Comparison of ENCODE assay signal across 31 cellular contexts in genomic region chr15:91290553-91290952, GRCh38.
"Had no signal": no experiment of that assay in that cellular context is flagged by ENCODE, and none has a peak within 500 bp of the region (broad histone marks: within the 10 kb centered on the region; RNA-seq: fewer than 3 reads in every experiment).

No MANE protein-coding gene starts in this region.

- H3K27me3 ChIP-seq: ascending aorta, breast epithelium, cardiac muscle cell, heart left ventricle had no signal

- H3K4me3 Mint-ChIP-seq: activated CD4-positive, alpha-beta memory T cell treated with anti-CD3 and anti-CD28 coated beads for 36 hours; activated CD4-positive, alpha-beta T cell treated with anti-CD3 and anti-CD28 coated beads for 36 hours; activated CD4-positive, alpha-beta T cell treated with anti-CD3 and anti-CD28 coated beads, Interleukin-2, amount 10 ng/mL, durations not matched to agents 24 days and 14 days; activated CD8-positive, alpha-beta memory T cell treated with anti-CD3 and anti-CD28 coated beads, Interleukin-2, amount 10 ng/mL, durations not matched to agents 7 days and 5 days; activated CD8-positive, alpha-beta T cell treated with anti-CD3 and anti-CD28 coated beads, Interleukin-2, amount 10 ng/mL, durations not matched to agents 7 days and 5 days; activated naive CD4-positive, alpha-beta T cell treated with anti-CD3 and anti-CD28 coated beads for 36 hours; activated naive CD4-positive, alpha-beta T cell treated with anti-CD3 and anti-CD28 coated beads, Interleukin-2, amount 50 U/mL, for 24 hours; activated naive CD8-positive, alpha-beta T cell treated with anti-CD3 and anti-CD28 coated beads, Interleukin-2, amount 10 ng/mL, durations not matched to agents 7 days and 5 days; activated T-helper 1 cell treated with anti-CD3 and anti-CD28 coated beads, Interleukin-12 subunit alpha, Interleukin-12 subunit beta, Interleukin-2, Interleukin-4 antibody, amounts not matched to agents 30 ng/mL and 10 ng/mL and 1 ng/mL, durations not matched to agents 14 hours and 24 hours and 36 hours; brain had no signal

- H3K9me3 ChIP-seq: ascending aorta, breast epithelium, colonic mucosa, gastrocnemius medialis, heart left ventricle had no signal

- H3K27ac Mint-ChIP-seq: activated CD4-positive, alpha-beta memory T cell treated with anti-CD3 and anti-CD28 coated beads for 36 hours; activated CD4-positive, alpha-beta T cell treated with anti-CD3 and anti-CD28 coated beads for 36 hours; activated CD4-positive, alpha-beta T cell treated with anti-CD3 and anti-CD28 coated beads, Interleukin-2, amount 10 ng/mL, durations not matched to agents 24 days and 14 days; activated CD8-positive, alpha-beta memory T cell treated with anti-CD3 and anti-CD28 coated beads, Interleukin-2, amount 10 ng/mL, durations not matched to agents 7 days and 5 days; activated CD8-positive, alpha-beta T cell treated with anti-CD3 and anti-CD28 coated beads, Interleukin-2, amount 10 ng/mL, durations not matched to agents 7 days and 5 days; activated naive CD4-positive, alpha-beta T cell treated with anti-CD3 and anti-CD28 coated beads for 36 hours; activated naive CD4-positive, alpha-beta T cell treated with anti-CD3 and anti-CD28 coated beads, Interleukin-2, amount 50 U/mL, for 24 hours; activated naive CD8-positive, alpha-beta T cell treated with anti-CD3 and anti-CD28 coated beads, Interleukin-2, amount 10 ng/mL, durations not matched to agents 7 days and 5 days; activated T-helper 1 cell treated with anti-CD3 and anti-CD28 coated beads, Interleukin-12 subunit alpha, Interleukin-12 subunit beta, Interleukin-2, Interleukin-4 antibody, amounts not matched to agents 30 ng/mL and 10 ng/mL and 1 ng/mL, durations not matched to agents 14 hours and 24 hours and 36 hours; activated T-helper 2 cell treated with anti-CD3 and anti-CD28 coated beads, Interferon-gamma antibody, Interleukin-2, Interleukin-4, amounts not matched to agents 10 μg/mL and 5 μg/mL and 100 μg/mL, durations not matched to agents 14 hours and 24 hours and 36 hours; brain had no signal

- H3K27me3 Mint-ChIP-seq: activated CD4-positive, alpha-beta T cell treated with anti-CD3 and anti-CD28 coated beads for 36 hours had no signal

- DNase-seq: activated CD4-positive, alpha-beta memory T cell treated with anti-CD3 and anti-CD28 coated beads for 36 hours; activated CD4-positive, alpha-beta T cell treated with anti-CD3 and anti-CD28 coated beads for 36 hours; activated CD4-positive, alpha-beta T cell treated with anti-CD3 and anti-CD28 coated beads, Interleukin-2, amount 10 ng/mL, durations not matched to agents 24 days and 14 days; activated CD4-positive, CD25-positive, alpha-beta regulatory T cell; activated CD4-positive, CD25-positive, alpha-beta regulatory T cell treated with anti-CD3 and anti-CD28 coated beads, Interleukin-2, amount 50 U/mL, for 72 hours; activated CD8-positive, alpha-beta memory T cell treated with anti-CD3 and anti-CD28 coated beads, Interleukin-2, amount 10 ng/mL, durations not matched to agents 7 days and 5 days; activated CD8-positive, alpha-beta memory T cell treated with anti-CD3 and anti-CD28 coated beads, Interleukin-2, amount 50 U/mL, for 4 hours; activated CD8-positive, alpha-beta T cell treated with anti-CD3 and anti-CD28 coated beads, Interleukin-2, amount 10 ng/mL, durations not matched to agents 7 days and 5 days; activated effector memory CD4-positive, alpha-beta T cell treated with anti-CD3 and anti-CD28 coated beads, Interleukin-2, amount 50 U/mL, for 16 hours; activated naive CD4-positive, alpha-beta T cell treated with anti-CD3 and anti-CD28 coated beads for 36 hours; activated naive CD8-positive, alpha-beta T cell treated with anti-CD3 and anti-CD28 coated beads, Interleukin-2, amount 10 ng/mL, durations not matched to agents 7 days and 5 days; activated T-cell treated with anti-CD3 and anti-CD28 coated beads, Interleukin-2, amount 50 U/mL, for 1 hour; activated T-cell treated with anti-CD3 and anti-CD28 coated beads, Interleukin-2, amount 50 U/mL, for 48 hours; central memory CD4-positive, alpha-beta T cell; cerebellar nuclear complex; colonic mucosa; effector CD8-positive, alpha-beta T cell; foreskin fibroblast; gastrocnemius medialis; glutamatergic neuron; heart left ventricle; T-helper 2 cell had no signal

- H3K4me1 ChIP-seq: ascending aorta, breast epithelium, colonic mucosa, gastrocnemius medialis, heart left ventricle had no signal

- ATAC-seq: activated CD4-positive, alpha-beta T cell treated with anti-CD3 and anti-CD28 coated beads for 36 hours; activated CD8-positive, alpha-beta memory T cell treated with anti-CD3 and anti-CD28 coated beads, Interleukin-2, amount 10 ng/mL, durations not matched to agents 7 days and 5 days; activated CD8-positive, alpha-beta T cell treated with anti-CD3 and anti-CD28 coated beads, Interleukin-2, amount 10 ng/mL, durations not matched to agents 7 days and 5 days; gastrocnemius medialis; heart left ventricle had no signal

- FAIRE-seq: endothelial cell of umbilical vein had no signal

- H3K4me1 Mint-ChIP-seq: activated CD4-positive, alpha-beta T cell treated with anti-CD3 and anti-CD28 coated beads, Interleukin-2, amount 10 ng/mL, durations not matched to agents 24 days and 14 days; activated CD8-positive, alpha-beta memory T cell treated with anti-CD3 and anti-CD28 coated beads, Interleukin-2, amount 10 ng/mL, durations not matched to agents 7 days and 5 days; activated naive CD4-positive, alpha-beta T cell treated with anti-CD3 and anti-CD28 coated beads, Interleukin-2, amount 50 U/mL, for 24 hours had no signal

- H3K9me3 Mint-ChIP-seq: activated CD4-positive, alpha-beta memory T cell treated with anti-CD3 and anti-CD28 coated beads for 36 hours; activated CD4-positive, alpha-beta T cell treated with anti-CD3 and anti-CD28 coated beads, Interleukin-2, amount 10 ng/mL, durations not matched to agents 24 days and 14 days; activated naive CD4-positive, alpha-beta T cell treated with anti-CD3 and anti-CD28 coated beads for 36 hours; activated naive CD4-positive, alpha-beta T cell treated with anti-CD3 and anti-CD28 coated beads, Interleukin-2, amount 50 U/mL, for 24 hours; activated naive CD8-positive, alpha-beta T cell treated with anti-CD3 and anti-CD28 coated beads, Interleukin-2, amount 10 ng/mL, durations not matched to agents 7 days and 5 days; activated T-helper 1 cell treated with anti-CD3 and anti-CD28 coated beads, Interleukin-12 subunit alpha, Interleukin-12 subunit beta, Interleukin-2, Interleukin-4 antibody, amounts not matched to agents 30 ng/mL and 10 ng/mL and 1 ng/mL, durations not matched to agents 14 hours and 24 hours and 36 hours; activated T-helper 2 cell treated with anti-CD3 and anti-CD28 coated beads, Interferon-gamma antibody, Interleukin-2, Interleukin-4, amounts not matched to agents 10 μg/mL and 5 μg/mL and 100 μg/mL, durations not matched to agents 14 hours and 24 hours and 36 hours; brain had no signal

- H3K27ac ChIP-seq: ascending aorta, breast epithelium, cardiac muscle cell, colonic mucosa, epithelial cell of prostate, gastrocnemius medialis, heart left ventricle had no signal

- H3K36me3 ChIP-seq: ascending aorta, breast epithelium, cardiac muscle cell, colonic mucosa, gastrocnemius medialis, heart left ventricle had no signal

- H3K4me3 ChIP-seq: ascending aorta, breast epithelium, cardiac muscle cell, colonic mucosa, gastrocnemius medialis, heart left ventricle had no signal

- H3K36me3 Mint-ChIP-seq: activated CD4-positive, alpha-beta memory T cell treated with anti-CD3 and anti-CD28 coated beads for 36 hours; activated CD8-positive, alpha-beta memory T cell treated with anti-CD3 and anti-CD28 coated beads, Interleukin-2, amount 10 ng/mL, durations not matched to agents 7 days and 5 days; activated naive CD4-positive, alpha-beta T cell treated with anti-CD3 and anti-CD28 coated beads, Interleukin-2, amount 50 U/mL, for 24 hours; activated naive CD8-positive, alpha-beta T cell treated with anti-CD3 and anti-CD28 coated beads, Interleukin-2, amount 10 ng/mL, durations not matched to agents 7 days and 5 days; brain had no signal
